8 cellular contexts compared by ENCODE assay signal in genomic region chr11:117144477-117145392, GRCh38. TPM values are rescaled to one million over a fixed set of nuclear protein-coding genes. Genes with fewer than 3 reads are reported as not detected.
DNase-seq lines count a peak whose midpoint lies in the region; ATAC-seq, FAIRE-seq and TF ChIP-seq lines count a peak whose summit lies in the region.

No MANE protein-coding gene starts in this region.

- FAIRE-seq in K562 (lab: Jason Lieb, UNC), result peak; percentile 73

- H3K9ac ChIP-seq in K562 (ENCODE audit: insufficient read depth in 1 of 2, low read depth in 2 of 2, low read length in 2 of 2), result peak overlapping the region; percentile 90 to 92
- H3K9ac ChIP-seq in rectal smooth muscle tissue (ENCODE audit: low read length), result peak overlapping the region; percentile 74

- POLR2A ChIA-PET in K562 (lab: Yijun Ruan, JAX), result interaction anchor here (0.6 to 2.7 kb wide), 16 partner anchors 9 to 402 kb away, joined by 3 to 18 read pairs (median 4); partner anchors contain the start of genes CEP164 and SIDT2

- DNase-seq in ELF-1 (ENCODE audit: low read depth, low spot score) (peak; percentile 71), HL-60 (ENCODE audit: low read depth in 1 of 2, low spot score in 1 of 2) (peak; percentile 57 to 89), K562 (ENCODE audit: extremely low read depth in 1 of 4, low spot score in 3 of 4) (peak; percentile 49 to 83 (median 63)), hepatic stellate cell (ENCODE audit: low spot score) (peak; percentile 79), GOT3 (lab: John Stamatoyannopoulos, UW) (no peak)

- H3K27ac ChIP-seq in HL-60 (replicated peaks) (peak overlapping the region; percentile 95), K562 (ENCODE audit: extremely low read depth, low read depth, low read length) (peak overlapping the region; percentile 88), rectal smooth muscle tissue (ENCODE audit: low read depth, low read length) (peak overlapping the region; percentile 91)

- H3K27me3 ChIP-seq in HL-60 (ENCODE audit: insufficient read depth, poor library complexity, severe bottlenecking) (no peaks in the 10 kb centered on the region), K562 (ENCODE audit: control insufficient read depth in 2 of 2, insufficient read depth in 2 of 2, low read length in 2 of 2) (no peaks in the 10 kb centered on the region), rectal smooth muscle tissue (ENCODE audit: control insufficient read depth, insufficient read depth, low read length) (no peaks in the 10 kb centered on the region)

- H3K9me1 ChIP-seq in K562 (ENCODE audit: control insufficient read depth, insufficient read depth, low read length), result no peaks in the 10 kb centered on the region

- TF ChIP-seq RAD21 in K562 (CRISPR knock-in tag; conservative IDR thresholded peaks at IDR 0.05 in 1 of 2, IDR thresholded peaks at IDR 0.05 in 1 of 2), result no peak

- H3K36me3 ChIP-seq in K562 (ENCODE audit: control insufficient read depth, insufficient read depth, low read length) (peaks cover 35% of the 10 kb centered on the region), rectal smooth muscle tissue (ENCODE audit: control insufficient read depth, insufficient read depth, low read length) (no peaks in the 10 kb centered on the region)

- H3K4me1 ChIP-seq in K562 (replicated peaks in 1 of 2; ENCODE audit: control insufficient read depth in 2 of 2, insufficient read depth in 2 of 2, low read length in 2 of 2) (peaks cover 10 to 13% of the 10 kb centered on the region in 2 experiments; a peak in 4 of 5 replicates), rectal smooth muscle tissue (ENCODE audit: control insufficient read depth, insufficient read depth, low read length) (peaks cover 8% of the 10 kb centered on the region)

- CTCF ChIA-PET in K562 (lab: Yijun Ruan, JAX; ENCODE audit: low intra/inter-chr PET ratio), result interaction anchor here (0.5 kb wide), 1 partner anchor 138 kb away, joined by 3 read pairs; no protein-coding TSS in a partner anchor

- in situ Hi-C loops in K562 (cut with MboI), result no loop called here

- peaks cover 61% of the 10 kb centered on the region for H3K79me2 ChIP-seq in K562 (ENCODE audit: control insufficient read depth, insufficient read depth, low read length)

- peak overlapping the region; percentile 100 for H3K4me2 ChIP-seq in K562 (ENCODE audit: insufficient read depth, low read length)

- H3K4me3 ChIP-seq in HL-60 (replicated peaks; ENCODE audit: insufficient read depth, low read length), result peak overlapping the region; percentile 83
- peak overlapping the region; percentile 89 for H3K4me3 ChIP-seq in K562
- peak overlapping the region; percentile 57 for H3K4me3 ChIP-seq in rectal smooth muscle tissue (ENCODE audit: low read length)

- intact Hi-C loops in K562 (cut with micrococcal nuclease), result loop anchor here (1.0 to 2.0 kb wide), 2 partner anchors 34 to 80 kb away; partner anchors contain the start of gene SIDT2

- TF ChIP-seq EP300 in K562 (IDR thresholded peaks at IDR 0.05; ENCODE audit: low read length), result no peak

- no TSS peak for BruUV-seq in K562 (replicated peaks; lab: Mats Ljungman, UMichigan)

- peak overlapping the region; percentile 99 for H2AFZ ChIP-seq in K562 (ENCODE audit: low read depth, low read length)

- TF ChIP-seq POLR2A in K562 (conservative IDR thresholded peaks at IDR 0.05), result no peak

- WGBS in K562 (ENCODE audit: insufficient coverage, low coverage, missing lambda C conversion rate), result under 1% methylated on average over 38 of the region's 62 CpGs

- H4K20me1 ChIP-seq in K562 (replicated peaks; ENCODE audit: control insufficient read depth, insufficient read depth, low read length), result peaks cover 6% of the 10 kb centered on the region

- H3K9me3 ChIP-seq in K562 (replicated peaks; ENCODE audit: control insufficient read depth, insufficient read depth, low read depth, low read length), result no peaks in the 10 kb centered on the region

- ATAC-seq in GM21390 (IDR thresholded peaks at IDR 0.05; ENCODE audit: unreplicated experiment) (peak; percentile 46), SK-N-SH treated with all-trans-retinoic acid at 6 μM for 48 hours (peak; percentile 77), K562 (peak; percentile 83)

- TF ChIP-seq CTCF in HL-60 (IDR thresholded peaks at IDR 0.05; ENCODE audit: insufficient read depth, low read length) (no peak), K562 (IDR thresholded peaks at IDR 0.05 in 2 of 3, conservative IDR thresholded peaks at IDR 0.05 in 1 of 3; ENCODE audit: insufficient read depth in 2 of 3, low read depth in 1 of 3, low read length in 3 of 3) (no peak)

RNA-seq across cellular contexts. Expression of gene PAFAH1B2, which starts 0.6 kb away (rescaled TPM):
- 47.5 and 78.4 TPM in 2 replicates for total RNA-seq in K562 (2011; cell fraction: chromatin; rRNA removed; ENCODE audit: low replicate concordance)
- 27.7 and 27.9 TPM in 2 replicates for total RNA-seq in K562 (2011; cell fraction: nucleolus; rRNA removed)
- total RNA-seq in K562 (2011; cell fraction: nucleoplasm; rRNA removed), result 55.0 and 89.9 TPM in 2 replicates
- total RNA-seq in K562 (2014; rRNA removed), result 61.0 and 64.9 TPM in 2 replicates
- 94.7 and 109 TPM in 2 replicates for total RNA-seq in K562 (2014; rRNA removed; fragmentation: Illumina TruSeq; extraction: Trizol)
- total RNA-seq in K562 (2015; rRNA removed; fragmentation: Illumina TruSeq; extraction: Trizol), result 70.4 and 74.2 TPM in 2 replicates
- total RNA-seq in K562 (2021), result 82.3 and 90.2 TPM in 2 replicates
- polyA plus RNA-seq in K562 (2011; rRNA removed), result 43.3 and 55.3 TPM in 2 replicates
- polyA plus RNA-seq in K562 (2011; cell fraction: cytosol; rRNA removed), result 31.2 and 34.2 TPM in 2 replicates
- 17.3 and 17.8 TPM in 2 replicates for polyA plus RNA-seq in K562 (2011; cell fraction: nucleus; rRNA removed)
- 28.3 and 30.4 TPM in 2 replicates for polyA plus RNA-seq in K562 (2012)
- 38.0 and 39.3 TPM in 2 replicates for polyA plus RNA-seq in K562 (2014; fragmentation: Illumina TruSeq; extraction: Trizol)
- 10 to 100 TPM; 27.8 to 81.6 TPM for polyA plus RNA-seq in K562 (2014; fragmentation: Nextera tagmentation; extraction: Ambion mirVana)
- 34.5 and 36.4 TPM in 2 replicates for polyA plus RNA-seq in K562 (2014; rRNA removed)
- polyA minus RNA-seq in K562 (2011; rRNA and poly(A)+ RNA removed), result 203 and 224 TPM in 2 replicates
- 49.4 and 74.5 TPM in 2 replicates for polyA minus RNA-seq in K562 (2011; cell fraction: cytosol; rRNA and poly(A)+ RNA removed)
- 15.5 and 22.9 TPM in 2 replicates for polyA minus RNA-seq in K562 (2011; cell fraction: nucleus; rRNA and poly(A)+ RNA removed)

RNA-seq across cellular contexts. Expression of gene SIDT2, which starts 33.8 kb away (rescaled TPM):
- 140 and 344 TPM in 2 replicates for total RNA-seq in K562 (2011; cell fraction: chromatin; rRNA removed; ENCODE audit: low replicate concordance)
- 167 and 174 TPM in 2 replicates for total RNA-seq in K562 (2011; cell fraction: nucleolus; rRNA removed)
- total RNA-seq in K562 (2011; cell fraction: nucleoplasm; rRNA removed), result 143 and 150 TPM in 2 replicates
- 5.9 and 7.1 TPM in 2 replicates for total RNA-seq in K562 (2014; rRNA removed)
- total RNA-seq in K562 (2014; rRNA removed; fragmentation: Illumina TruSeq; extraction: Trizol), result 4.4 and 6.5 TPM in 2 replicates
- total RNA-seq in K562 (2015; rRNA removed; fragmentation: Illumina TruSeq; extraction: Trizol), result 6.1 and 7.0 TPM in 2 replicates
- 17.7 and 20.2 TPM in 2 replicates for total RNA-seq in K562 (2021)
- 11.5 and 21.7 TPM in 2 replicates for polyA plus RNA-seq in K562 (2011; rRNA removed)
- 11.6 and 15.7 TPM in 2 replicates for polyA plus RNA-seq in K562 (2011; cell fraction: cytosol; rRNA removed)
- polyA plus RNA-seq in K562 (2011; cell fraction: nucleus; rRNA removed), result 117 and 144 TPM in 2 replicates
- polyA plus RNA-seq in K562 (2012), result 15.7 and 22.6 TPM in 2 replicates
- polyA plus RNA-seq in K562 (2014; fragmentation: Illumina TruSeq; extraction: Trizol), result 14.4 and 15.6 TPM in 2 replicates
- 1 to 10 TPM; 2.4 to 3.6 TPM for polyA plus RNA-seq in K562 (2014; fragmentation: Nextera tagmentation; extraction: Ambion mirVana)
- 14.1 and 22.2 TPM in 2 replicates for polyA plus RNA-seq in K562 (2014; rRNA removed)
- 16.3 and 17.1 TPM in 2 replicates for polyA minus RNA-seq in K562 (2011; rRNA and poly(A)+ RNA removed)
- polyA minus RNA-seq in K562 (2011; cell fraction: cytosol; rRNA and poly(A)+ RNA removed), result 14.1 and 17.0 TPM in 2 replicates
- 32.9 and 48.4 TPM in 2 replicates for polyA minus RNA-seq in K562 (2011; cell fraction: nucleus; rRNA and poly(A)+ RNA removed)

RNA-seq across cellular contexts. Expression of gene SIK3, which starts 46.5 kb away (rescaled TPM):
- 63.2 and 103 TPM in 2 replicates for total RNA-seq in K562 (2011; cell fraction: chromatin; rRNA removed; ENCODE audit: low replicate concordance)
- 30.0 and 38.4 TPM in 2 replicates for total RNA-seq in K562 (2011; cell fraction: nucleolus; rRNA removed)
- 51.0 and 57.2 TPM in 2 replicates for total RNA-seq in K562 (2011; cell fraction: nucleoplasm; rRNA removed)
- total RNA-seq in K562 (2014; rRNA removed) (8.4 and 9.5 TPM in 2 replicates), K562 (2014; rRNA removed; fragmentation: Illumina TruSeq; extraction: Trizol) (10.7 and 10.8 TPM in 2 replicates), K562 (2015; rRNA removed; fragmentation: Illumina TruSeq; extraction: Trizol) (7.6 and 8.5 TPM in 2 replicates), K562 (2021) (16.7 and 21.6 TPM in 2 replicates)
- polyA plus RNA-seq in K562 (2011; rRNA removed) (6.1 and 7.3 TPM in 2 replicates), K562 (2014; fragmentation: Illumina TruSeq; extraction: Trizol) (12.2 and 14.0 TPM in 2 replicates), K562 (2014; fragmentation: Nextera tagmentation; extraction: Ambion mirVana) (1 to 10 TPM; 1.6 to 1.8 TPM), K562 (2014; rRNA removed) (8.0 and 8.9 TPM in 2 replicates)
- 4.2 and 4.4 TPM in 2 replicates for polyA plus RNA-seq in K562 (2011; cell fraction: cytosol; rRNA removed)
- 21.4 and 34.9 TPM in 2 replicates for polyA plus RNA-seq in K562 (2011; cell fraction: nucleus; rRNA removed)
- polyA plus RNA-seq in K562 (2012), result 9.5 and 10.3 TPM in 2 replicates
- polyA minus RNA-seq in K562 (2011; rRNA and poly(A)+ RNA removed), result 14.2 and 16.0 TPM in 2 replicates
- 6.6 and 9.6 TPM in 2 replicates for polyA minus RNA-seq in K562 (2011; cell fraction: cytosol; rRNA and poly(A)+ RNA removed)
- polyA minus RNA-seq in K562 (2011; cell fraction: nucleus; rRNA and poly(A)+ RNA removed), result 22.2 and 28.9 TPM in 2 replicates

RNA-seq across cellular contexts. Expression of gene TAGLN, which starts 54.4 kb away (rescaled TPM):
- 19.3 and 31.5 TPM in 2 replicates for total RNA-seq in K562 (2011; cell fraction: chromatin; rRNA removed; ENCODE audit: low replicate concordance)
- 15.1 and 17.0 TPM in 2 replicates for total RNA-seq in K562 (2011; cell fraction: nucleolus; rRNA removed)
- total RNA-seq in K562 (2011; cell fraction: nucleoplasm; rRNA removed), result 12.9 and 14.2 TPM in 2 replicates
- total RNA-seq in K562 (2014; rRNA removed) (0.95 and 1.3 TPM in 2 replicates), K562 (2014; rRNA removed; fragmentation: Illumina TruSeq; extraction: Trizol) (1.1 and 1.4 TPM in 2 replicates), K562 (2015; rRNA removed; fragmentation: Illumina TruSeq; extraction: Trizol) (0.87 and 1.2 TPM in 2 replicates), K562 (2021) (3.5 and 3.6 TPM in 2 replicates)
- polyA plus RNA-seq in K562 (2011; rRNA removed) (3.0 and 3.1 TPM in 2 replicates), K562 (2014; fragmentation: Illumina TruSeq; extraction: Trizol) (2.4 and 2.8 TPM in 2 replicates), K562 (2014; fragmentation: Nextera tagmentation; extraction: Ambion mirVana) (under 1 TPM; 0.21 to 0.56 TPM), K562 (2014; rRNA removed) (3.2 and 4.9 TPM in 2 replicates)
- 1.3 and 1.4 TPM in 2 replicates for polyA plus RNA-seq in K562 (2011; cell fraction: cytosol; rRNA removed)
- 22.1 and 23.9 TPM in 2 replicates for polyA plus RNA-seq in K562 (2011; cell fraction: nucleus; rRNA removed)
- polyA plus RNA-seq in K562 (2012), result 2.5 and 5.8 TPM in 2 replicates
- polyA minus RNA-seq in K562 (2011; rRNA and poly(A)+ RNA removed), result 1.7 and 2.7 TPM in 2 replicates
- polyA minus RNA-seq in K562 (2011; cell fraction: cytosol; rRNA and poly(A)+ RNA removed), result 2.0 TPM in 1 of 2 replicates, not detected in the other
- 3.2 and 3.3 TPM in 2 replicates for polyA minus RNA-seq in K562 (2011; cell fraction: nucleus; rRNA and poly(A)+ RNA removed)
